8 cellular contexts compared by ENCODE assay signal in the genomic region with DNA sequence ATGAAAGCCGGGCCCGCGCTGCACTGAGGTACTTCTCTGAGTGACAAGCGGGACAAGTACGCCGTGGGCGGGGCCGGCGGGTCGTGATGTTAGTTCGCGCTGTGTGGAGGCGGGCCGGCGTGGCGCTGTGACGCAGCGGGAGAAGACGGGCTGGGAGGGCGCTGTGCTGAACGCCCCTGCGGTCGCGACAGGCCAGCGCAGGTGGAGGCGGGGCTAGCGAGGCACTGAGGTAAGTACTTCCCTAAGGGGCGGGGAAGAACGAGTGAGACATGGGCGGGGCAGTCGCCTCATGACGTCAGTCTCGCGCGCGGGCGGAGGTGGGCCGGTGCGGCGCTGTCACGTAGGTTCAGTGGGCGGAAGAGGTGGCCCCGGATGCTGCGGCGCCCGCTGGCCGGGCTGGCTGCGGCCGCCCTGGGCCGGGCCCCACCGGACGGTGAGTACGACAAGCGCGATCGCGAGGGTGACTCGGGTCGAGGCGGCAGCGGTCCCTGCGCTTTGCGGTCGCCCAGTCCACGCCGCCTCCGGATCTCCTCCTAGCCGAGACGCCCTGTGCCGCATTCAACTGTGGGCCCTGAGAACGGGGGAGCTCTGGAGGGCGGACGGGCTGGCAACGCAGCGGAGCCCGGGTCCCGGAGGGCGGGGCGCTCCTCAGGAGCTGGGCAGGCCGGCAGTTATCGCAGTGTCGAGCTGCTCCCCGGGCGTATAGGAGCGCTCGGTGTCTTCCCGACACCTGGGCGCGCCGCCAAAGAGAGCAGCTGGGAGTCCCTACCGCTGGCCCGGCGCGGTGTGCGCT. TPM values are rescaled to one million over a fixed set of nuclear protein-coding genes. Genes with fewer than 3 reads are reported as not detected.
DNase-seq lines count a peak whose midpoint lies in the region; ATAC-seq and TF ChIP-seq lines count a peak whose summit lies in the region.

A gene with protein sequence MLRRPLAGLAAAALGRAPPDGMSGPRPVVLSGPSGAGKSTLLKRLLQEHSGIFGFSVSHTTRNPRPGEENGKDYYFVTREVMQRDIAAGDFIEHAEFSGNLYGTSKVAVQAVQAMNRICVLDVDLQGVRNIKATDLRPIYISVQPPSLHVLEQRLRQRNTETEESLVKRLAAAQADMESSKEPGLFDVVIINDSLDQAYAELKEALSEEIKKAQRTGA (plus strand): TSS at position 349 of the 793 bp plus-strand sequence. CDS start 24 bp downstream, at position 373.

- DNase-seq in GM13977 (ENCODE audit: low spot score) (peak; percentile 99), NCI-H146 treated with DMSO at 0.1 percent for 48 hours (lab: John Stamatoyannopoulos, UW; ENCODE audit: unreplicated experiment) (peak; percentile 93), amniotic epithelial cell (ENCODE audit: low read depth) (peak; percentile 99), heart right ventricle (peak; percentile 99 to 100), posterior cingulate gyrus (peak; percentile 95 to 100 (median 100)), upper lobe of left lung (peak; percentile 100)

- peaks cover 25 to 47% (median 44%) of the 10 kb centered on the region in 9 donors for H3K4me1 ChIP-seq in heart right ventricle
- H3K4me1 ChIP-seq in upper lobe of left lung = peaks cover 42 to 52% (median 42%) of the 10 kb centered on the region in 4 donors

- H3K27ac ChIP-seq in heart right ventricle = peak within 1 kb of the TSS; percentile 97 to 100 (median 99)
- H3K27ac ChIP-seq in upper lobe of left lung = peak within 1 kb of the TSS; percentile 97 to 98 (median 98)

- H3K4me3 ChIP-seq in heart right ventricle (peak within 1 kb of the TSS; percentile 83 to 100 (median 95)), upper lobe of left lung (peak within 1 kb of the TSS; percentile 84 to 97 (median 90))

- intact Hi-C loops in T-helper 1 cell treated with Interleukin-12 subunit alpha and Interleukin-12 subunit beta and Interleukin-4 antibody, amounts not matched to agents 30 ng/mL and 1 ng/mL, for 36 hours (cut with micrococcal nuclease) = loop anchor here (1.0 kb wide), 15 partner anchors 9 to 405 kb away; a partner anchor contains a TSS
- intact Hi-C loops in heart right ventricle (cut with DNase I) = loop anchor here in 6 of 10 donors (1.0 to 10.0 kb wide), 7 partner anchors 22 to 345 kb away; a partner anchor contains a TSS
- intact Hi-C loops in posterior cingulate gyrus (cut with DNase I) = loop anchor here (1.0 to 10.0 kb wide), 2 partner anchors 26 to 265 kb away; a partner anchor contains a TSS

- in situ Hi-C loops in GM13977 (cut with MboI; ENCODE audit: low pct_unique_long_range_greater_than_20kb, low sequenced_read_pairs, unreplicated experiment) = no loop called here

- TF ChIP-seq POLR2A in upper lobe of left lung (IDR thresholded peaks at IDR 0.05) = peak; percentile 52 to 99 (median 98)

- H3K9me3 ChIP-seq in heart right ventricle (no peaks in the 10 kb centered on the region), upper lobe of left lung (no peaks in the 10 kb centered on the region)

- TF ChIP-seq CTCF in GM13977 (IDR thresholded peaks at IDR 0.05; ENCODE audit: extremely low read depth, insufficient read depth, missing control alignments) (peak; percentile 10), heart right ventricle (IDR thresholded peaks at IDR 0.05) (peak in 7 of 9 donors; percentile 11 to 57 (median 41)), upper lobe of left lung (IDR thresholded peaks at IDR 0.05) (peak in 4 of 6 experiments; percentile 66 to 84 (median 74))

- H3K36me3 ChIP-seq in heart right ventricle (peaks cover 0 to 16% (median 0%) of the 10 kb centered on the region in 9 donors), upper lobe of left lung (peaks cover 0 to 26% (median 7%) of the 10 kb centered on the region in 4 donors)

- H3K27me3 ChIP-seq in heart right ventricle (no peaks in the 10 kb centered on the region), upper lobe of left lung (no peaks in the 10 kb centered on the region)

- WGBS in heart right ventricle, 2 donors = 0% methylated on average over 90 to 95 of the region's 95 CpGs
- WGBS in upper lobe of left lung, 2 donors = 1 to 3% methylated on average over 8 to 55 of the region's 95 CpGs

- TF ChIP-seq EP300 in upper lobe of left lung (IDR thresholded peaks at IDR 0.05) = peak in 1 of 4 donors; percentile 84

- ATAC-seq in HG02884 (IDR thresholded peaks at IDR 0.05; ENCODE audit: unreplicated experiment) = peak; percentile 90
- peak; percentile 92 to 96 (median 94) for ATAC-seq in heart right ventricle
- ATAC-seq in upper lobe of left lung (ENCODE audit: low FRiP score in 2 of 2) = peak; percentile 96 to 99

RNA-seq across cellular contexts. Expression of the gene that starts here (rescaled TPM):
- total RNA-seq in T-helper 1 cell treated with Interleukin-12 subunit alpha and Interleukin-12 subunit beta and Interleukin-4 antibody, amounts not matched to agents 30 ng/mL and 1 ng/mL, for 36 hours = 227 and 238 TPM in 2 replicates
- total RNA-seq in heart right ventricle = 100 to 1,000 TPM; 121 to 207 (median 159) TPM
- 100 to 1,000 TPM; 275 to 474 TPM for polyA plus RNA-seq in heart right ventricle
- 100 to 1,000 TPM; 198 to 385 (median 269) TPM for total RNA-seq in upper lobe of left lung

Comparison
In these comparisons a context has a peak if more than half of its experiments do, and no peak if none do; other contexts are left out.
1. Peak in every context shown above with its lines: DNase-seq, ATAC-seq, H3K4me3 ChIP-seq and H3K27ac ChIP-seq.
2. CTCF ChIP-seq: peak in every context shown above with its lines; median percentile 74 in upper lobe of left lung; 41 in heart right ventricle; 10 in GM13977.